In the genomic region with DNA sequence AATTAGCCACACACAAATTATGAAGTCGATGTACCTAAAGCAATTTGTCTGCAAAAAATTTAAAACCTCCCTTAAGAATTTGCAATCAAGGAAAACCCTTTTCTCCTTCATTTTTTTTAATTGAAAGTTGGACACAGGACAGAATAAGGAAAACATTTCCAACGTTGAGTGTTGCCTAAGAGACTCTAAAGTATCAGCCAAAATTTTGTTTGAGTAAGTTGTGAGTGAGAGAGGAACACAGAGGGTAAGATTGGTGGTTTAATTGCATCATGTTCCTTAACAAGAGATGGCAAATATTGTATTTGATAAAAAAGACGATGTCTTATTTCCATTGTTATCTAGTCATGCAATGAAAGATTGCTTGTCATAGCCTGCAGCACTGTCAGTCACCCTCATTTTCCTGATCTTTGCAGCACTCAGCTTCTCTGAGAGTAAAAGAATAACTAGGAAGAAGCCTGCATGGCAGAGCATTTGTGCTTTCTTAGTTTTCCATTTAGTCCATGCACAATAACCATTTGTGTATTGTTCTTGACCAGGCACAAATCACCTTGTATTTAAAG, we compare ENCODE assay signal across 22 cellular contexts.
DNase-seq lines count a peak whose midpoint lies in the region; ATAC-seq, FAIRE-seq and TF ChIP-seq lines count a peak whose summit lies in the region.
"Had no signal": no experiment of that assay in that cellular context is flagged by ENCODE, and none has a peak within 500 bp of the region (broad histone marks: within the 10 kb centered on the region; RNA-seq: fewer than 3 reads in every experiment).

No MANE protein-coding gene starts in this region.

- 34% methylated on average over 3 of the region's 3 CpGs for WGBS in right lobe of liver (ENCODE audit: insufficient coverage, low coverage, low lambda C conversion rate, missing lambda C conversion rate)
- 0% methylated on average over 3 of the region's 3 CpGs for WGBS in HepG2 (ENCODE audit: low lambda C conversion rate)
- 29 to 33% methylated on average over 3 of the region's 3 CpGs for WGBS in pancreas, 2 donors

- no peak for TF ChIP-seq POLR2A in right lobe of liver (IDR thresholded peaks at IDR 0.05)
- no peak for TF ChIP-seq POLR2A in HepG2 (IDR thresholded peaks at IDR 0.05; ENCODE audit: insufficient read depth in 1 of 2, low read depth in 2 of 2, low read length in 2 of 2)

- no peak overlapping the region for H3K4me3 Mint-ChIP-seq in neural progenitor cell
- H3K4me3 Mint-ChIP-seq: B cell; CD4-positive, CD25-positive, alpha-beta regulatory T cell; CD8-positive, alpha-beta T cell; GM23338; HFFc6 had no signal

- CTCF ChIA-PET in HepG2 (lab: Yijun Ruan, JAX; ENCODE audit: low intra/inter-chr PET ratio, low total read pairs) = no interaction called here

- peak in 3 of 4 donors; percentile 35 to 87 (median 47) for ATAC-seq in right lobe of liver
- no peak for ATAC-seq in HepG2
- no peak for ATAC-seq in pancreas
- ATAC-seq: CD8-positive, alpha-beta T cell had no signal

- H3K4me1 Mint-ChIP-seq in neural progenitor cell = no peaks in the 10 kb centered on the region
- H3K4me1 Mint-ChIP-seq: B cell, GM23338 had no signal

- H3K36me3 Mint-ChIP-seq in neural progenitor cell = no peaks in the 10 kb centered on the region
- H3K36me3 Mint-ChIP-seq: CD4-positive, CD25-positive, alpha-beta regulatory T cell; CD8-positive, alpha-beta T cell had no signal

- no peak for FAIRE-seq in HepG2 (lab: Jason Lieb, UNC)
- FAIRE-seq in pancreas (lab: Jason Lieb, UNC) = no peak
- FAIRE-seq: A204.1, G401.6, GM19239 had no signal

- TF ChIP-seq RAD21 in HepG2 (CRISPR knock-in tag; IDR thresholded peaks at IDR 0.05) = no peak

- no peak overlapping the region for H3K4me3 ChIP-seq in right lobe of liver
- H3K4me3 ChIP-seq in HepG2 (replicated peaks in 1 of 3; ENCODE audit: insufficient read depth in 1 of 3, low read depth in 2 of 3, low read length in 3 of 3) = no peak overlapping the region
- no peak overlapping the region for H3K4me3 ChIP-seq in neural progenitor cell
- H3K4me3 ChIP-seq in pancreas = no peak overlapping the region
- H3K4me3 ChIP-seq: BLaER1, GM23338, HAP-1 had no signal

- no peaks in the 10 kb centered on the region for H3F3A ChIP-seq in neural progenitor cell (ENCODE audit: low read depth)

- DNase-seq in right lobe of liver (no peak), HepG2 (ENCODE audit: low spot score) (no peak), neural progenitor cell (ENCODE audit: low spot score) (no peak), superior temporal gyrus (ENCODE audit: extremely low spot score) (peak; percentile 22), hepatic stellate cell (ENCODE audit: low spot score) (no peak), NCI-H2171 treated with DMSO at 0.1 percent for 48 hours (lab: John Stamatoyannopoulos, UW) (no peak), pancreas (no peak)
- DNase-seq: Caco-2; CD8-positive, alpha-beta T cell; DMS153; DND-41; HFFc6 had no signal

- H3K27me3 ChIP-seq in right lobe of liver = no peaks in the 10 kb centered on the region
- no peaks in the 10 kb centered on the region; a peak in 2 of 5 replicates for H3K27me3 ChIP-seq in HepG2 (ENCODE audit: control insufficient read depth in 1 of 2, insufficient read depth in 2 of 2, low read length in 2 of 2)
- no peaks in the 10 kb centered on the region for H3K27me3 ChIP-seq in neural progenitor cell
- H3K27me3 ChIP-seq in pancreas = no peaks in the 10 kb centered on the region
- H3K27me3 ChIP-seq: BLaER1 had no signal

- intact Hi-C loops in right lobe of liver (cut with DNase I) (no loop called here), HepG2 (cut with micrococcal nuclease; ENCODE audit: unreplicated experiment) (no loop called here), pancreas (cut with DNase I) (no loop called here)

- H3K36me3 ChIP-seq in right lobe of liver = no peaks in the 10 kb centered on the region
- no peaks in the 10 kb centered on the region for H3K36me3 ChIP-seq in HepG2 (replicated peaks in 1 of 2; ENCODE audit: control insufficient read depth in 1 of 2, insufficient read depth in 2 of 2, low read length in 2 of 2)
- H3K36me3 ChIP-seq in neural progenitor cell = no peaks in the 10 kb centered on the region
- H3K36me3 ChIP-seq in pancreas = no peaks in the 10 kb centered on the region
- H3K36me3 ChIP-seq: BLaER1, HAP-1 had no signal

- no peak overlapping the region for H3K27ac Mint-ChIP-seq in neural progenitor cell
- H3K27ac Mint-ChIP-seq: B cell; CD4-positive, CD25-positive, alpha-beta regulatory T cell; CD8-positive, alpha-beta T cell; GM23338; HFFc6 had no signal

- no TSS peak for BruUV-seq in HepG2 (replicated peaks; lab: Mats Ljungman, UMichigan)

- peaks cover 12% of the 10 kb centered on the region for H3K27me3 Mint-ChIP-seq in neural progenitor cell (ENCODE audit: insufficient read depth, low read depth)

- H3K4me1 ChIP-seq in right lobe of liver (no peaks in the 10 kb centered on the region), HepG2 (ENCODE audit: insufficient read depth, low read length) (no peaks in the 10 kb centered on the region), neural progenitor cell (peaks cover 6% of the 10 kb centered on the region), pancreas (no peaks in the 10 kb centered on the region)
- H3K4me1 ChIP-seq: BLaER1, Caco-2, HAP-1 had no signal

- no peak overlapping the region for H3K27ac ChIP-seq in right lobe of liver
- H3K27ac ChIP-seq in HepG2 (ENCODE audit: extremely low read length, insufficient read depth, low read length) = no peak overlapping the region
- no peak overlapping the region for H3K27ac ChIP-seq in neural progenitor cell
- H3K27ac ChIP-seq in pancreas = no peak overlapping the region
- H3K27ac ChIP-seq: 22Rv1, BLaER1, C4-2B had no signal

- no peaks in the 10 kb centered on the region for H4K20me1 ChIP-seq in HepG2 (ENCODE audit: insufficient read depth, low read length)
- no peaks in the 10 kb centered on the region for H4K20me1 ChIP-seq in neural progenitor cell (ENCODE audit: low read depth)
- H4K20me1 ChIP-seq: BLaER1 had no signal

- TF ChIP-seq CTCF in right lobe of liver (IDR thresholded peaks at IDR 0.05) (no peak), HepG2 (CRISPR knock-in tag; IDR thresholded peaks at IDR 0.05) (no peak), neural progenitor cell (IDR thresholded peaks at IDR 0.05) (no peak), pancreas (IDR thresholded peaks at IDR 0.05) (no peak)

- H3K4me2 ChIP-seq in HepG2 (ENCODE audit: low read depth, low read length) (no peak overlapping the region), neural progenitor cell (peak overlapping the region; percentile 4)
- H3K4me2 ChIP-seq: BLaER1, GM23338 had no signal

- H2AFZ ChIP-seq in HepG2 (ENCODE audit: low read length) (no peak overlapping the region), neural progenitor cell (replicated peaks) (no peak overlapping the region)
- H2AFZ ChIP-seq: GM23338 had no signal

- H3K9me3 Mint-ChIP-seq in neural progenitor cell = no peaks in the 10 kb centered on the region
- H3K9me3 Mint-ChIP-seq: CD8-positive, alpha-beta T cell; GM23338; HFFc6 had no signal

- in situ Hi-C loops in HepG2 (cut with HindIII; ENCODE audit: extremely low pct_ligation_motif_present, low pct_unique_long_range_greater_than_20kb) = no loop called here

- no peak for TF ChIP-seq EP300 in HepG2 (IDR thresholded peaks at IDR 0.05; ENCODE audit: low read depth in 2 of 2, low read length in 2 of 2)
- no peak for TF ChIP-seq EP300 in HepG2 (CRISPR knock-in tag; IDR thresholded peaks at IDR 0.05; ENCODE audit: borderline replicate concordance)

- H3K9ac ChIP-seq in HepG2 (ENCODE audit: insufficient read depth, low read depth, low read length) (no peak overlapping the region), neural progenitor cell (no peak overlapping the region)
- H3K9ac ChIP-seq: BLaER1 had no signal

- H3K9me3 ChIP-seq in right lobe of liver (no peaks in the 10 kb centered on the region), HepG2 (ENCODE audit: low read length) (no peaks in the 10 kb centered on the region), neural progenitor cell (ENCODE audit: low read depth) (no peaks in the 10 kb centered on the region), pancreas (no peaks in the 10 kb centered on the region)
- H3K9me3 ChIP-seq: BLaER1, Caco-2, HAP-1 had no signal

- POLR2A ChIA-PET in HepG2 (lab: Yijun Ruan, JAX) = no interaction called here

- no peaks in the 10 kb centered on the region for H3K79me2 ChIP-seq in HepG2 (ENCODE audit: insufficient read depth, low read length)
- no peaks in the 10 kb centered on the region for H3K79me2 ChIP-seq in neural progenitor cell (ENCODE audit: low read depth)

TF ChIP-seq in HepG2, 621 proteins besides CTCF, POLR2A, EP300 and RAD21:
- TF ChIP-seq, protein P1, sequence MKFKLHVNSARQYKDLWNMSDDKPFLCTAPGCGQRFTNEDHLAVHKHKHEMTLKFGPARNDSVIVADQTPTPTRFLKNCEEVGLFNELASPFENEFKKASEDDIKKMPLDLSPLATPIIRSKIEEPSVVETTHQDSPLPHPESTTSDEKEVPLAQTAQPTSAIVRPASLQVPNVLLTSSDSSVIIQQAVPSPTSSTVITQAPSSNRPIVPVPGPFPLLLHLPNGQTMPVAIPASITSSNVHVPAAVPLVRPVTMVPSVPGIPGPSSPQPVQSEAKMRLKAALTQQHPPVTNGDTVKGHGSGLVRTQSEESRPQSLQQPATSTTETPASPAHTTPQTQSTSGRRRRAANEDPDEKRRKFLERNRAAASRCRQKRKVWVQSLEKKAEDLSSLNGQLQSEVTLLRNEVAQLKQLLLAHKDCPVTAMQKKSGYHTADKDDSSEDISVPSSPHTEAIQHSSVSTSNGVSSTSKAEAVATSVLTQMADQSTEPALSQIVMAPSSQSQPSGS (CRISPR knock-in tag; IDR thresholded peaks at IDR 0.05) = no peak
- TF ChIP-seq ZBTB7B (CRISPR knock-in tag; IDR thresholded peaks at IDR 0.05) (no peak), ZNF879 (CRISPR knock-in tag; IDR thresholded peaks at IDR 0.05) (no peak)
TF ChIP-seq in HepG2: peak in this region for 0.

Comparison
In these comparisons a context has a peak if more than half of its experiments do, and no peak if none do; other contexts are left out.
1. ATAC-seq: peak in right lobe of liver (3 of 4); none in HepG2 (single experiment) and pancreas (0 of 4).